Comparison of ENCODE assay signal across 8 cellular contexts in genomic region chr3:9396632-9397330, GRCh38. TPM values are rescaled to one million over a fixed set of nuclear protein-coding genes. Genes with fewer than 3 reads are reported as not detected.
DNase-seq lines count a peak whose midpoint lies in the region; ATAC-seq and TF ChIP-seq lines count a peak whose summit lies in the region.

No MANE protein-coding gene starts in this region.

- H3K9me3 ChIP-seq in parathyroid adenoma (ENCODE audit: control insufficient read depth, low read length), result no peaks in the 10 kb centered on the region
- H3K9me3 ChIP-seq in tibial nerve, result no peaks in the 10 kb centered on the region

- WGBS in adipose tissue, 3 donors, result 0 to 1% (median 1%) methylated on average over 56 to 71 of the region's 71 CpGs
- WGBS in tibial nerve, 2 donors, result 0% methylated on average over 38 to 59 of the region's 71 CpGs

- no peaks in the 10 kb centered on the region for H3K27me3 ChIP-seq in parathyroid adenoma (ENCODE audit: control insufficient read depth, insufficient read depth, low read length)
- H3K27me3 ChIP-seq in tibial nerve, result no peaks in the 10 kb centered on the region

- intact Hi-C loops in cardiac septum (cut with DNase I), result loop anchor here (1.0 to 5.0 kb wide), 2 partner anchors 26 to 34 kb away; partner anchors contain the start of gene THUMPD3

- peaks cover 9% of the 10 kb centered on the region for H3K4me1 ChIP-seq in parathyroid adenoma
- peaks cover 4 to 67% (median 38%) of the 10 kb centered on the region in 4 donors for H3K4me1 ChIP-seq in tibial nerve

- H3K4me3 ChIP-seq in GM12875 (ENCODE audit: low read depth, low read length) (peak overlapping the region; percentile 76), parathyroid adenoma (ENCODE audit: low read depth, low read length) (peak overlapping the region; percentile 79), tibial nerve (peak overlapping the region; percentile 58 to 96 (median 92))

- H3K79me2 ChIP-seq in parathyroid adenoma, result peaks cover 35% of the 10 kb centered on the region

- peak overlapping the region; percentile 71 for H3K9ac ChIP-seq in parathyroid adenoma

- DNase-seq in NCI-H1436 (lab: John Stamatoyannopoulos, UW), result peak; percentile 91
- peak; percentile 97 for DNase-seq in SW480 (ENCODE audit: low spot score)
- peak; percentile 99 for DNase-seq in cardiac septum (ENCODE audit: low spot score)
- peak; percentile 96 to 97 for DNase-seq in tibial nerve (ENCODE audit: low spot score in 2 of 2)

- peak; percentile 72 for ATAC-seq in HG02840 (IDR thresholded peaks at IDR 0.05; ENCODE audit: low FRiP score, unreplicated experiment)

- TF ChIP-seq EP300 in tibial nerve (IDR thresholded peaks at IDR 0.05), result peak in 1 of 2 donors; percentile 92

- H3K36me3 ChIP-seq in parathyroid adenoma (ENCODE audit: control insufficient read depth, insufficient read depth, low read length) (no peaks in the 10 kb centered on the region), tibial nerve (peaks cover 0 to 6% (median 0%) of the 10 kb centered on the region in 3 donors)

- peak overlapping the region; percentile 74 for H2AFZ ChIP-seq in parathyroid adenoma

- TF ChIP-seq POLR2A in tibial nerve (IDR thresholded peaks at IDR 0.05), result no peak

- peak overlapping the region; percentile 95 for H3K27ac ChIP-seq in adipose tissue (ENCODE audit: low read depth, low read length)
- H3K27ac ChIP-seq in parathyroid adenoma, result peak overlapping the region; percentile 97
- peak overlapping the region; percentile 97 to 99 (median 99) for H3K27ac ChIP-seq in tibial nerve

- TF ChIP-seq CTCF in GM12875 (IDR thresholded peaks at IDR 0.05; ENCODE audit: borderline replicate concordance, insufficient read depth, low read depth, low read length) (no peak), parathyroid adenoma (IDR thresholded peaks at IDR 0.05) (peak; percentile 2), tibial nerve (IDR thresholded peaks at IDR 0.05) (peak in 1 of 5 experiments; percentile 24)

- peak overlapping the region; percentile 67 for H3K4me2 ChIP-seq in parathyroid adenoma (ENCODE audit: low read length)

RNA-seq across cellular contexts. Expression of gene SETD5, which starts 0.6 kb away (rescaled TPM):
- 10 to 100 TPM; 15.6 to 32.4 (median 28.3) TPM for polyA plus RNA-seq in adipose tissue
- total RNA-seq in cardiac septum (65.9 TPM), tibial nerve (100 to 1,000 TPM in 3 of 4 donors, 10 to 100 TPM in 1; 96.9 to 130 (median 115) TPM)

RNA-seq across cellular contexts. Expression of gene THUMPD3, which starts 33.9 kb away (rescaled TPM):
- polyA plus RNA-seq in adipose tissue, result 10 to 100 TPM; 14.1 to 22.3 (median 14.3) TPM
- total RNA-seq in cardiac septum (53.5 TPM), tibial nerve (10 to 100 TPM; 21.6 to 42.6 (median 30.5) TPM)

Comparison
In these comparisons a context has a peak if more than half of its experiments do, and no peak if none do; other contexts are left out.
1. Peak in every context shown above with its lines: DNase-seq, ATAC-seq, H3K4me3 ChIP-seq and H3K27ac ChIP-seq.